Comparison of ENCODE assay signal across 1 cellular context in genomic region chr2:237024255-237024654, GRCh38.
TF ChIP-seq lines count a peak whose summit lies in the region.

No MANE protein-coding gene starts in this region.

TF ChIP-seq in HepG2, 621 proteins besides CTCF, POLR2A, EP300 and RAD21 (continued from another document):
- TF ChIP-seq ZNF407 (CRISPR knock-in tag; IDR thresholded peaks at IDR 0.05; ENCODE audit: not compliant biosample characterization) (no peak), AFF4 (CRISPR knock-in tag; IDR thresholded peaks at IDR 0.05) (no peak)
